ENCODE assay signal across 11 cellular contexts in the genomic region with DNA sequence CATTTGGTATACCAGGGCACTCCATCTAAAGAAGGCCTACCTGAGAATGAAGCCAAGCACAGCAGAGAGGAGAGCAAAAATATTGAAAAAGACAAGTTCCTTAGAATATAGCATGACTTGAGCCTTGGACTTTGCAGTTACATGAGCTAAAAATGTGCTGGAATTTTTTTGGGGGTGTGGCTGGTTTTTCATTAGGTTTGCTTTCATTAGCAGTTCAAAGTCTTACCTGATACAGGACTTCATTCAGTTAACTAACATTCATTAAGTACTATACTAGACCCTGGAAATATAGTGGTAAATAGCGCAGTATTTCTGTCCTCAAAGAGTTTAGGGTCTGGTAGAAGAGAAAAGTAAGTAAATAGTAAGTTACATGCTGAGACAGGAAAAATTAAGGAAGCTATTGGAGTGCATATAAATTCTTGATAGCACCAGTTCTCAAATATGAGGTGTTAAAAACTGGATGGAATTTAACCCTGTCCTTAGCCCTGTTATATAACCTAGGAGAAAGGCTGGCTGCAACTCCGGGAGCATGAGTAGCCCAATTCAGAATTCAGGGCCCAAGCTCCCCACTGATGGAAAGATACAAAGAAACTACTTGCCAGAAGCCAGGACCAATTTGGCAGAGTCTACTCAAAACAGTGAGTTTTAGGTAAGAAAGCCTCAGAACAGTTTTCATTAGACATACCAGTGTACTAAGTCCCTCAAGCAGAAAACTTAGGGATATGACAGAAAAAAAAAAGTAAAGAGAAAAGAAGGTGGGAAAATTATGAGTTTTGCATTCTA. TPM values are rescaled to one million over a fixed set of nuclear protein-coding genes. Genes with fewer than 3 reads are reported as not detected.
A peak's percentile ranks its signal among the peaks of the same experiment; 100 is the strongest.
DNase-seq lines count a peak whose midpoint lies in the region; TF ChIP-seq lines count a peak whose summit lies in the region.
"Had no signal": no experiment of that assay in that cellular context is flagged by ENCODE, and none has a peak within 500 bp of the region (broad histone marks: within the 10 kb centered on the region; RNA-seq: fewer than 3 reads in every experiment).

No MANE protein-coding gene starts in this region.

- H3K4me3 Mint-ChIP-seq in dendritic cell treated with granulocyte-macrophage colony-stimulating factor and Interleukin-4, amounts not matched to agents 40 ng/mL and 50 ng/mL, for 4 days: no peak overlapping the region
- H3K4me3 Mint-ChIP-seq: activated B cell treated with CpG ODN at 0.5 μM for 24 hours; activated naive CD4-positive, alpha-beta T cell treated with anti-CD3 and anti-CD28 coated beads, Interleukin-2, amount 50 U/mL, for 24 hours had no signal

- no peak overlapping the region for H3K4ac ChIP-seq in mesenchymal stem cell (ENCODE audit: low read depth in 1 of 2, low read length in 2 of 2)

- H4K91ac ChIP-seq in mesenchymal stem cell (ENCODE audit: low read length): no peak overlapping the region

- no peak overlapping the region for H2BK15ac ChIP-seq in mesenchymal stem cell (ENCODE audit: low read depth, poor library complexity, severe bottlenecking)

- H3K27me3 ChIP-seq in mesenchymal stem cell (ENCODE audit: control insufficient read depth in 1 of 2, insufficient read depth in 1 of 2, low read length in 2 of 2) (no peaks in the 10 kb centered on the region), stomach (no peaks in the 10 kb centered on the region), spleen (replicated peaks in 1 of 7) (peaks cover 0 to 8% (median 0%) of the 10 kb centered on the region in 7 donors)

- H3K4me3 ChIP-seq in mesenchymal stem cell (ENCODE audit: insufficient read depth in 1 of 2, low read depth in 1 of 2, low read length in 2 of 2) (peak overlapping the region in 1 of 2 experiments; percentile 66), stomach (peak overlapping the region in 1 of 4 donors; percentile 13), spleen (no peak overlapping the region)

- intact Hi-C loops in dendritic cell treated with granulocyte-macrophage colony-stimulating factor and Interleukin-4, amounts not matched to agents 40 ng/mL and 50 ng/mL, for 4 days (cut with micrococcal nuclease): no loop called here
- intact Hi-C loops in stomach (cut with DNase I; ENCODE audit: low total_unique reads) (no loop called here), spleen (cut with DNase I; ENCODE audit: low total_unique reads) (no loop called here)

- TF ChIP-seq POLR2A in stomach (IDR thresholded peaks at IDR 0.05): no peak
- no peak for TF ChIP-seq POLR2A in spleen (IDR thresholded peaks at IDR 0.05)

- POLR2A ChIA-PET in RWPE1 (lab: Yijun Ruan, JAX; ENCODE audit: low non-redundant PET): no interaction called here

- peak overlapping the region; percentile 59 for H3K27ac Mint-ChIP-seq in dendritic cell treated with granulocyte-macrophage colony-stimulating factor and Interleukin-4, amounts not matched to agents 40 ng/mL and 50 ng/mL, for 4 days
- H3K27ac Mint-ChIP-seq: activated B cell treated with CpG ODN at 0.5 μM for 24 hours; activated naive CD4-positive, alpha-beta T cell treated with anti-CD3 and anti-CD28 coated beads, Interleukin-2, amount 50 U/mL, for 24 hours had no signal

- no peak overlapping the region for H2BK5ac ChIP-seq in mesenchymal stem cell (ENCODE audit: low read depth, low read length, poor library complexity, severe bottlenecking)

- H3K18ac ChIP-seq in mesenchymal stem cell (ENCODE audit: low read depth in 1 of 2, low read length in 2 of 2): peak overlapping the region in 1 of 2 experiments; percentile 8

- H3K36me3 Mint-ChIP-seq in dendritic cell treated with granulocyte-macrophage colony-stimulating factor and Interleukin-4, amounts not matched to agents 40 ng/mL and 50 ng/mL, for 4 days (ENCODE audit: low read depth): peaks cover 14% of the 10 kb centered on the region
- H3K36me3 Mint-ChIP-seq: activated naive CD4-positive, alpha-beta T cell treated with anti-CD3 and anti-CD28 coated beads, Interleukin-2, amount 50 U/mL, for 24 hours had no signal

- H4K8ac ChIP-seq in mesenchymal stem cell (ENCODE audit: low read length): no peak overlapping the region

- peaks cover 50% of the 10 kb centered on the region for H3K4me1 Mint-ChIP-seq in dendritic cell treated with granulocyte-macrophage colony-stimulating factor and Interleukin-4, amounts not matched to agents 40 ng/mL and 50 ng/mL, for 4 days (ENCODE audit: low read depth)

- H3K9me3 ChIP-seq in mesenchymal stem cell (ENCODE audit: control insufficient read depth, low read length) (no peaks in the 10 kb centered on the region), stomach (no peaks in the 10 kb centered on the region), spleen (no peaks in the 10 kb centered on the region)

- no peak overlapping the region for H3K4me2 ChIP-seq in mesenchymal stem cell (ENCODE audit: low read length, poor library complexity, severe bottlenecking)

- peak overlapping the region in 1 of 2 experiments; percentile 91 for H2BK12ac ChIP-seq in mesenchymal stem cell (ENCODE audit: low read length in 2 of 2)

- 100% methylated on average over 2 of the region's 2 CpGs for WGBS in mesenchymal stem cell
- 44 to 77% (median 57%) methylated on average over 2 of the region's 2 CpGs for WGBS in stomach, 5 donors
- WGBS in spleen, 5 donors: 95 to 99% (median 95%) methylated on average over 2 of the region's 2 CpGs

- H3K14ac ChIP-seq in mesenchymal stem cell (ENCODE audit: low read length in 2 of 2): no peak overlapping the region

- H3K79me1 ChIP-seq in mesenchymal stem cell (replicated peaks; ENCODE audit: low read length, poor library complexity, severe bottlenecking): peaks cover 12% of the 10 kb centered on the region

- TF ChIP-seq EP300 in stomach (IDR thresholded peaks at IDR 0.05): no peak

- H3K36me3 ChIP-seq in mesenchymal stem cell (ENCODE audit: control insufficient read depth in 1 of 2, insufficient read depth in 2 of 2, low read depth in 1 of 2, low read length in 2 of 2) (no peaks in the 10 kb centered on the region), stomach (no peaks in the 10 kb centered on the region), spleen (no peaks in the 10 kb centered on the region)

- H3K4me1 ChIP-seq in mesenchymal stem cell (ENCODE audit: control insufficient read depth, insufficient read depth, low read depth, low read length) (peaks cover 7% of the 10 kb centered on the region), stomach (peaks cover 35 to 46% (median 40%) of the 10 kb centered on the region in 4 donors), spleen (peaks cover 17 to 39% (median 29%) of the 10 kb centered on the region in 6 donors)

- H3K9ac ChIP-seq in mesenchymal stem cell (ENCODE audit: low read length): peak overlapping the region; percentile 90

- CTCF ChIA-PET in RWPE1 (lab: Yijun Ruan, JAX): interaction anchor here (0.6 to 1.0 kb wide), 3 partner anchors 55 to 203 kb away, joined by 3 read pairs; no protein-coding TSS in a partner anchor

- H3K23ac ChIP-seq in mesenchymal stem cell (ENCODE audit: low read length in 2 of 2): no peak overlapping the region

- H3K27ac ChIP-seq in RWPE1 (peak overlapping the region; percentile 80), mesenchymal stem cell (ENCODE audit: low read length, poor library complexity, severe bottlenecking) (no peak overlapping the region), stomach (peak overlapping the region; percentile 88 to 93 (median 93)), spleen (peak overlapping the region in 2 of 8 donors; percentile 38 to 89)

- no peak for TF ChIP-seq CTCF in RWPE1 (conservative IDR thresholded peaks at IDR 0.05; ENCODE audit: low read depth)
- no peak for TF ChIP-seq CTCF in stomach (IDR thresholded peaks at IDR 0.05)
- TF ChIP-seq CTCF in spleen (IDR thresholded peaks at IDR 0.05 in 8 of 11, conservative IDR thresholded peaks at IDR 0.05 in 3 of 11): no peak

- H2AK5ac ChIP-seq in mesenchymal stem cell (ENCODE audit: low read length, severe bottlenecking): no peak overlapping the region

- no peak overlapping the region for H2BK120ac ChIP-seq in mesenchymal stem cell (ENCODE audit: low read depth, low read length)

- no peaks in the 10 kb centered on the region for H3K9me3 Mint-ChIP-seq in dendritic cell treated with granulocyte-macrophage colony-stimulating factor and Interleukin-4, amounts not matched to agents 40 ng/mL and 50 ng/mL, for 4 days
- H3K9me3 Mint-ChIP-seq: activated B cell treated with CpG ODN at 0.5 μM for 24 hours; activated naive CD4-positive, alpha-beta T cell treated with anti-CD3 and anti-CD28 coated beads, Interleukin-2, amount 50 U/mL, for 24 hours had no signal

- no peaks in the 10 kb centered on the region for H3K27me3 Mint-ChIP-seq in dendritic cell treated with granulocyte-macrophage colony-stimulating factor and Interleukin-4, amounts not matched to agents 40 ng/mL and 50 ng/mL, for 4 days
- H3K27me3 Mint-ChIP-seq: activated B cell treated with CpG ODN at 0.5 μM for 24 hours; activated naive CD4-positive, alpha-beta T cell treated with anti-CD3 and anti-CD28 coated beads, Interleukin-2, amount 50 U/mL, for 24 hours had no signal

- DNase-seq in RWPE1 (ENCODE audit: low spot score): no peak
- no peak for DNase-seq in mesenchymal stem cell
- DNase-seq in stomach: no peak
- no peak for DNase-seq in activated gamma-delta T cell treated with Interleukin-2 at 50 U/mL for 16 hours
- DNase-seq in NCI-H526 (lab: John Stamatoyannopoulos, UW): no peak
- no peak for DNase-seq in spleen
- DNase-seq in NCI-H146 (lab: John Stamatoyannopoulos, UW): no peak
- DNase-seq: activated B cell treated with CpG ODN at 0.5 μM for 24 hours, NCI-H1105 had no signal

- H2AFZ ChIP-seq in mesenchymal stem cell (ENCODE audit: low read depth, low read length): no peak overlapping the region

RNA-seq across cellular contexts. Expression of gene DOCK7, which starts 3.1 kb away (rescaled TPM):
- 35.9 TPM for polyA plus RNA-seq in mesenchymal stem cell (2013, experiment 1 of 2)
- polyA plus RNA-seq in mesenchymal stem cell (2013, experiment 2 of 2): 37.5 TPM
- total RNA-seq in stomach (100 to 1,000 TPM in 1 of 5 donors, 10 to 100 TPM in 4; 21.0 to 118 (median 74.2) TPM), spleen (10 to 100 TPM; 25.2 to 48.3 (median 34.3) TPM)
- polyA plus RNA-seq in stomach (10 to 100 TPM in 1 of 3 donors, 1 to 10 TPM in 2; 4.7 to 15.9 (median 8.9) TPM), spleen (1 to 10 TPM; 3.3 to 7.5 (median 3.4) TPM)
